Comparison of ENCODE assay signal across 8 cellular contexts in the genomic region with DNA sequence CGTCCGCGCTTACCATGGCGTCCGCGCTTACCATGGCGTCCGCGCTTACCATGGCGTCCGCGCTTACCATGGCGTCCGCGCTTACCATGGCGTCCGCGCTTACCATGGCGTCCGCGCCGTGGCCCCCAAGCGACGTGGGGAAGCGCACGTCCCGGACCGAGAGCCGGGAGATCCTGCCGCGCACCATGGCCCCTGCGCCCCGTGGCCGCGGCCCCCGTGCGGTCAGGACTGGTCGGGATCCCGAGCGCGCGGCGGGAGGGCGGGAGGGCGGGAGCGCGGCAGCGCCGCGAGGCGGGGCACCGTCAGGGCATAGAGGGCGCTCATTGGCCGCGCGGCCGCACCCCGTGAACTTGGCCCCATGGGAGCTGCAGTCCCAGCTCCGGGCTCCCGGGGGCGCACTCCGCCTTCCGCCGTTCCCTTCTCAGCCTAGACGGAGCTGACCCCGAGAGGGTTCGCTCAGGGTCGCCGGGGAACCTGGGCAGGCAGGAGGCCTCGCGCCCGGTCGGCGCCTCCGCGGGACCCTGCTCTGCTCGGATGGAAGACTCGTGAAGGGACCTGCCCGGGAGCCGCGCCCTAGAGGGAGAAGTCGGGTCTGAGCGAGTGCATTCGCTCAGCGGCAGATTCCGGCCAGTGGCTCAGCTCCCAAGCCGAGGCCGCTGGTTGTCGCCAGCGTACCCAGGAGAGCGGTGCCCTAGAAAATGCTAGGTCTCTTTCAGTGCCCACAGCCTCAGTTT. TPM values are rescaled to one million over a fixed set of nuclear protein-coding genes. Genes with fewer than 3 reads are reported as not detected.
DNase-seq lines count a peak whose midpoint lies in the region; ATAC-seq and TF ChIP-seq lines count a peak whose summit lies in the region.

Gene ENOSF1 (minus strand): TSS at position 230 of the 734 bp plus-strand sequence. CDS start 43 bp downstream, at position 187.

- peak within 1 kb of the TSS; percentile 68 for H3K27ac ChIP-seq in AG04450 (ENCODE audit: low read depth, low read length)

- peak; percentile 60 for TF ChIP-seq POLR2A in GM18526 (IDR thresholded peaks at IDR 0.05; ENCODE audit: extremely low read depth, insufficient read length)

- ATAC-seq in HG03064 (IDR thresholded peaks at IDR 0.05; ENCODE audit: low read depth, unreplicated experiment) = peak; percentile 90

- peak; percentile 10 for DNase-seq in AG04450 (ENCODE audit: low read depth, low spot score)
- peak; percentile 75 for DNase-seq in NCI-H510A treated with DMSO at 0.1 percent for 48 hours (lab: John Stamatoyannopoulos, UW)
- peak; percentile 52 to 71 for DNase-seq in activated CD8-positive, alpha-beta memory T cell treated with anti-CD3 and anti-CD28 coated beads for 1 hour (ENCODE audit: extremely low read depth in 1 of 2, low read depth in 1 of 2)
- DNase-seq in effector CD8-positive, alpha-beta T cell (lab: John Stamatoyannopoulos, UW) = peak; percentile 71
- DNase-seq in lung microvascular endothelial cell (ENCODE audit: low read depth in 2 of 2) = peak; percentile 77 to 88
- DNase-seq in stimulated activated CD4-positive, alpha-beta T cell treated with anti-CD3 and anti-CD28 coated beads, TNF-alpha, amount 100 ng/mL, for 48 hours (ENCODE audit: low read depth in 3 of 3) = peak; percentile 72 to 83 (median 81)

- POLR2A ChIA-PET in AG04450 (lab: Yijun Ruan, JAX) = interaction anchor here (0.6 to 1.3 kb wide), 4 partner anchors 10 to 256 kb away, joined by 4 to 6 read pairs (median 4); no protein-coding TSS in a partner anchor

- no peaks in the 10 kb centered on the region for H3K27me3 ChIP-seq in AG04450 (ENCODE audit: control insufficient read depth, insufficient read depth, low read length)

- CTCF ChIA-PET in AG04450 (lab: Charles Lee) = interaction anchor here (0.8 to 1.7 kb wide), 11 partner anchors 11 to 129 kb away, joined by 3 to 7 read pairs (median 4); no protein-coding TSS in a partner anchor

- TF ChIP-seq CTCF in AG04450 (IDR thresholded peaks at IDR 0.05; ENCODE audit: low read depth, low read length) = peak; percentile 63

- peak within 1 kb of the TSS; percentile 74 for H3K4me3 ChIP-seq in AG04450 (ENCODE audit: low read depth, low read length)

- peaks cover 11% of the 10 kb centered on the region for H3K9me3 ChIP-seq in AG04450 (ENCODE audit: control insufficient read depth, insufficient read depth, low read length)

RNA-seq across cellular contexts. Expression of gene ENOSF1, which starts in this region (rescaled TPM):
- 10.9 and 13.1 TPM in 2 replicates for polyA plus RNA-seq in AG04450 (2011; rRNA removed)
- 17.6 and 19.3 TPM in 2 replicates for polyA minus RNA-seq in AG04450 (2011; rRNA and poly(A)+ RNA removed)
- total RNA-seq in lung microvascular endothelial cell = 12.5 and 18.3 TPM in 2 replicates

Comparison
In these comparisons a context has a peak if more than half of its experiments do, and no peak if none do; other contexts are left out.
1. Peak in every context shown above with its lines: DNase-seq, ATAC-seq, H3K4me3 ChIP-seq and H3K27ac ChIP-seq.
2. DNase-seq: peak in every context shown above with its lines; median percentile 82 in lung microvascular endothelial cell; 81 in stimulated activated CD4-positive, alpha-beta T cell treated with anti-CD3 and anti-CD28 coated beads, TNF-alpha, amount 100 ng/mL, for 48 hours; 75 in NCI-H510A treated with DMSO at 0.1 percent for 48 hours; 71 in effector CD8-positive, alpha-beta T cell; 62 in activated CD8-positive, alpha-beta memory T cell treated with anti-CD3 and anti-CD28 coated beads for 1 hour; 10 in AG04450.